Comparison of ENCODE assay signal across 16 cellular contexts in genomic region chr1:81597720-81598426, GRCh38.
DNase-seq lines count a peak whose midpoint lies in the region; ATAC-seq lines count a peak whose summit lies in the region.
"Had no signal": no experiment of that assay in that cellular context is flagged by ENCODE, and none has a peak within 500 bp of the region (broad histone marks: within the 10 kb centered on the region; RNA-seq: fewer than 3 reads in every experiment).

No MANE protein-coding gene starts in this region.

- H3K36me3 ChIP-seq in aorta (ENCODE audit: control insufficient read depth in 1 of 2, insufficient read depth in 2 of 2, low read length in 1 of 2): no peaks in the 10 kb centered on the region
- H3K36me3 ChIP-seq: BLaER1 treated with 17β-estradiol and CSF1 and Interleukin-3, amounts not matched to agents 10 nM and 100 nM had no signal

- no peak overlapping the region for H3K4me3 ChIP-seq in aorta (ENCODE audit: low read length in 2 of 2)
- H3K4me3 ChIP-seq: BLaER1 treated with 17β-estradiol and CSF1 and Interleukin-3, amounts not matched to agents 10 nM and 100 nM; GM23248 had no signal

- H3K9me3 ChIP-seq in aorta (ENCODE audit: control insufficient read depth, low read length): no peaks in the 10 kb centered on the region
- H3K9me3 ChIP-seq: BLaER1 treated with 17β-estradiol and CSF1 and Interleukin-3, amounts not matched to agents 10 nM and 100 nM had no signal

- no peak overlapping the region for H3K27ac ChIP-seq in aorta (ENCODE audit: low read depth in 1 of 2, low read length in 2 of 2)
- H3K27ac ChIP-seq: BLaER1 treated with 17β-estradiol and CSF1 and Interleukin-3, amounts not matched to agents 10 nM and 100 nM; GM23248 had no signal

- 93 to 95% methylated on average over 3 of the region's 3 CpGs for WGBS in aorta, 2 donors

- DNase-seq in left lobe of liver (ENCODE audit: low spot score) (no peak), COLO829 (ENCODE audit: low spot score) (no peak), aorta (no peak), SIG-M5 treated with dmso at 0.1 percent for 504 hours (lab: John Stamatoyannopoulos, UW; ENCODE audit: unreplicated experiment) (no peak), posterior cingulate gyrus (no peak)
- DNase-seq: ACHN; Calu3; CD4-positive, CD25-positive, alpha-beta regulatory T cell; DMS 273 treated with DMSO at 0.1 percent for 48 hours; GM23248; H9; KG1 had no signal

- H3K4me1 ChIP-seq in aorta (ENCODE audit: control insufficient read depth in 1 of 2, insufficient read depth in 2 of 2, low read length in 2 of 2): peaks cover 0 to 1% of the 10 kb centered on the region in 2 donors
- H3K4me1 ChIP-seq: BLaER1 treated with 17β-estradiol and CSF1 and Interleukin-3, amounts not matched to agents 10 nM and 100 nM had no signal

- no peaks in the 10 kb centered on the region for H3K27me3 ChIP-seq in aorta (ENCODE audit: control insufficient read depth in 1 of 2, insufficient read depth in 2 of 2, low read length in 1 of 2)
- H3K27me3 ChIP-seq: BLaER1 treated with 17β-estradiol and CSF1 and Interleukin-3, amounts not matched to agents 10 nM and 100 nM had no signal

- ATAC-seq in GM18511 (IDR thresholded peaks at IDR 0.05; ENCODE audit: unreplicated experiment): peak; percentile 42
- peak; percentile 40 for ATAC-seq in GM21529 (IDR thresholded peaks at IDR 0.05; ENCODE audit: unreplicated experiment)
- peak; percentile 57 for ATAC-seq in HG03432 (IDR thresholded peaks at IDR 0.05; ENCODE audit: unreplicated experiment)
- ATAC-seq in left lobe of liver: peak; percentile 86
- no peak for ATAC-seq in aorta (ENCODE audit: low FRiP score)

- intact Hi-C loops in aorta (cut with DNase I): no loop called here
- intact Hi-C loops in posterior cingulate gyrus (cut with DNase I): no loop called here
